ENCODE assay signal across 21 cellular contexts in the genomic region with DNA sequence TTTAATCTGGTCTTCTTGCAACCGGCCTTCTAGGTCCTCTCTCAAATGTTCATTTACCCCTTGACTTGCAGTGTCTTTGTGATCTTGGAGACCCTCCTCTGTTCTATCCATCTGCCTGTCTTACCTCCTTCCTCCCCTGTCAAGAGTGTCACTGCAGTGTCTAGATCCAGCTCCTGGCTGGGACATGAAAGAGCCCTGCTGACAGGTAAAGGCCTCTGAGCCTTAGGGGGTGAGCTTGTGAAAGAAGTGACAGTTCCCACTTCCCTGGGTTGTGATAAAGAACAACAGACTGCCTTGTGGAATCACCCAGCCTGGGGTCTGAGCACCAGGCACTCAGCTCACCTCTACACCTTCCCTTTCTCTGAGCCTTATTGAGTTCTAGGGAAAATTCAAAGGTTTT.
"Had no signal": no experiment of that assay in that cellular context is flagged by ENCODE, and none has a peak within 500 bp of the region (broad histone marks: within the 10 kb centered on the region; RNA-seq: fewer than 3 reads in every experiment).

No MANE protein-coding gene starts in this region.

- ATAC-seq: naive thymus-derived CD4-positive, alpha-beta T cell; stimulated activated effector memory CD8-positive, alpha-beta T cell treated with anti-CD3 and anti-CD28 coated beads, Interleukin-12 subunit alpha, Interleukin-12 subunit beta, amount 100 ng/mL, for 72 hours had no signal

- H3K36me3 Mint-ChIP-seq: naive thymus-derived CD4-positive, alpha-beta T cell; stimulated activated effector memory CD8-positive, alpha-beta T cell treated with anti-CD3 and anti-CD28 coated beads, Interleukin-12 subunit alpha, Interleukin-12 subunit beta, amount 100 ng/mL, for 72 hours had no signal

- H3K9me3 ChIP-seq: esophagus muscularis mucosa, gastrocnemius medialis, heart right ventricle, left lung, ovary, transverse colon had no signal

- H3K27ac ChIP-seq: epithelial cell of prostate, transverse colon had no signal

- H3K36me3 ChIP-seq: esophagus muscularis mucosa, gastrocnemius medialis, heart right ventricle, left lung, ovary, transverse colon had no signal

- H3K4me3 ChIP-seq: coronary artery, dorsolateral prefrontal cortex, esophagus muscularis mucosa, gastrocnemius medialis, heart right ventricle, left lung, lung, ovary, transverse colon had no signal

- H3K27me3 ChIP-seq: dorsolateral prefrontal cortex, esophagus muscularis mucosa, gastrocnemius medialis, heart right ventricle, left lung, ovary, transverse colon had no signal

- DNase-seq: central memory CD4-positive, alpha-beta T cell; dorsolateral prefrontal cortex; effector CD8-positive, alpha-beta T cell; hypothalamus; islet precursor cell; left lung; naive thymus-derived CD4-positive, alpha-beta T cell; nucleus accumbens; stimulated activated CD4-positive, alpha-beta T cell treated with anti-CD3 and anti-CD28 coated beads, Interleukin-4, amount 100 ng/mL, for 1 hour; stimulated activated CD8-positive, alpha-beta memory T cell treated with anti-CD3 and anti-CD28 coated beads, Interleukin-4, amount 100 ng/mL, for 48 hours had no signal

- H3K4me1 ChIP-seq: left lung had no signal

- H3K9me3 Mint-ChIP-seq: naive thymus-derived CD4-positive, alpha-beta T cell; neural crest cell; stimulated activated effector memory CD8-positive, alpha-beta T cell treated with anti-CD3 and anti-CD28 coated beads, Interleukin-12 subunit alpha, Interleukin-12 subunit beta, amount 100 ng/mL, for 72 hours; stimulated activated naive CD8-positive, alpha-beta T cell treated with anti-CD3 and anti-CD28 coated beads, Interleukin-15, Interleukin-2, amounts not matched to agents 100 ng/mL and 50 ng/mL, for 24 hours had no signal

- H3K27me3 Mint-ChIP-seq: stimulated activated naive CD8-positive, alpha-beta T cell treated with anti-CD3 and anti-CD28 coated beads, Interleukin-15, Interleukin-2, amounts not matched to agents 100 ng/mL and 50 ng/mL, for 24 hours had no signal

- H3K4me3 Mint-ChIP-seq: naive thymus-derived CD4-positive, alpha-beta T cell; neural crest cell; stimulated activated effector memory CD8-positive, alpha-beta T cell treated with anti-CD3 and anti-CD28 coated beads, Interleukin-12 subunit alpha, Interleukin-12 subunit beta, amount 100 ng/mL, for 72 hours; stimulated activated naive CD8-positive, alpha-beta T cell treated with anti-CD3 and anti-CD28 coated beads, Interleukin-15, Interleukin-2, amounts not matched to agents 100 ng/mL and 50 ng/mL, for 24 hours had no signal

- H3K27ac Mint-ChIP-seq: naive thymus-derived CD4-positive, alpha-beta T cell; stimulated activated effector memory CD8-positive, alpha-beta T cell treated with anti-CD3 and anti-CD28 coated beads, Interleukin-12 subunit alpha, Interleukin-12 subunit beta, amount 100 ng/mL, for 72 hours; stimulated activated naive CD8-positive, alpha-beta T cell treated with anti-CD3 and anti-CD28 coated beads, Interleukin-15, Interleukin-2, amounts not matched to agents 100 ng/mL and 50 ng/mL, for 24 hours had no signal
